Comparison of ENCODE assay signal across 1 cellular context in the genomic region with DNA sequence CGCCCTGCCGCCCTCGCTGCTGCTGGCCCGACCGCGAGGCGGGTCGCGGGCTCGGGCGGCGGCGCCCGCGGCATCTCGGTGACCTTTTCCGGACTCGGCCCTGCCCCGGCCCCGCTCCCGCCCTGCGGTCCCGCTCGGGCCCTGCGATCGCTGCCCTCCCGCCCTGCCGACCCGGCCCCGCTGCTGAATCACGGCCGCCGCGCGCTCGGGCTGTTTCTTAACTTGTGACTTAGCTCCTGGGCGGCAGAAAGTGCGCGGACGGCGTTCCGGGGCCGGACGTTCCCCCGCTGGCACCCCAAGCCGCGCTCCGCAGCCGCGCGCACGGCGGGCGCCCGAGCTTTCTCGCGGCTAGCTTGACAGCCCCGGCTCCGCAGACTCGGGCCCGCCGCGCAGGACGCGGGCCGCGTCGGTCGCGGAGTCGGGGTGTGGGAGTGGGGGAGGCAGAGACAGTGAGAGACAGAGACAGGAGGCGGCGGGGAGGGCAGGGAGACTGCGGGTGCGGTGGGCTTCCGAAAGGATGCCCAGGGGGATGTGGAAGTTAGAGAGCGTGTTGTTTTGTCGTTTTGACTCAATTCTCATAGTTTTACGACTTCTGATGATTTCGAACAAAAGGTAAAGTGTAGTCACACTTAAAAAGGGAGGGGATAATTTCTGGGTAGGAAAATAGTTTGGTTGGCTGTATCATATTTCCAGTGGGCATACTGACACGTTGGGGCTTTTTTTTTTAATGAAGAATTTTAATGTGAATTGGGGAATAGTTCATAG.
TF ChIP-seq lines count a peak whose summit lies in the region.

No MANE protein-coding gene starts in this region.

TF ChIP-seq in GM12878, 131 proteins besides CTCF, POLR2A, EP300 and RAD21 (continued from another document):
- TF ChIP-seq, protein P1, sequence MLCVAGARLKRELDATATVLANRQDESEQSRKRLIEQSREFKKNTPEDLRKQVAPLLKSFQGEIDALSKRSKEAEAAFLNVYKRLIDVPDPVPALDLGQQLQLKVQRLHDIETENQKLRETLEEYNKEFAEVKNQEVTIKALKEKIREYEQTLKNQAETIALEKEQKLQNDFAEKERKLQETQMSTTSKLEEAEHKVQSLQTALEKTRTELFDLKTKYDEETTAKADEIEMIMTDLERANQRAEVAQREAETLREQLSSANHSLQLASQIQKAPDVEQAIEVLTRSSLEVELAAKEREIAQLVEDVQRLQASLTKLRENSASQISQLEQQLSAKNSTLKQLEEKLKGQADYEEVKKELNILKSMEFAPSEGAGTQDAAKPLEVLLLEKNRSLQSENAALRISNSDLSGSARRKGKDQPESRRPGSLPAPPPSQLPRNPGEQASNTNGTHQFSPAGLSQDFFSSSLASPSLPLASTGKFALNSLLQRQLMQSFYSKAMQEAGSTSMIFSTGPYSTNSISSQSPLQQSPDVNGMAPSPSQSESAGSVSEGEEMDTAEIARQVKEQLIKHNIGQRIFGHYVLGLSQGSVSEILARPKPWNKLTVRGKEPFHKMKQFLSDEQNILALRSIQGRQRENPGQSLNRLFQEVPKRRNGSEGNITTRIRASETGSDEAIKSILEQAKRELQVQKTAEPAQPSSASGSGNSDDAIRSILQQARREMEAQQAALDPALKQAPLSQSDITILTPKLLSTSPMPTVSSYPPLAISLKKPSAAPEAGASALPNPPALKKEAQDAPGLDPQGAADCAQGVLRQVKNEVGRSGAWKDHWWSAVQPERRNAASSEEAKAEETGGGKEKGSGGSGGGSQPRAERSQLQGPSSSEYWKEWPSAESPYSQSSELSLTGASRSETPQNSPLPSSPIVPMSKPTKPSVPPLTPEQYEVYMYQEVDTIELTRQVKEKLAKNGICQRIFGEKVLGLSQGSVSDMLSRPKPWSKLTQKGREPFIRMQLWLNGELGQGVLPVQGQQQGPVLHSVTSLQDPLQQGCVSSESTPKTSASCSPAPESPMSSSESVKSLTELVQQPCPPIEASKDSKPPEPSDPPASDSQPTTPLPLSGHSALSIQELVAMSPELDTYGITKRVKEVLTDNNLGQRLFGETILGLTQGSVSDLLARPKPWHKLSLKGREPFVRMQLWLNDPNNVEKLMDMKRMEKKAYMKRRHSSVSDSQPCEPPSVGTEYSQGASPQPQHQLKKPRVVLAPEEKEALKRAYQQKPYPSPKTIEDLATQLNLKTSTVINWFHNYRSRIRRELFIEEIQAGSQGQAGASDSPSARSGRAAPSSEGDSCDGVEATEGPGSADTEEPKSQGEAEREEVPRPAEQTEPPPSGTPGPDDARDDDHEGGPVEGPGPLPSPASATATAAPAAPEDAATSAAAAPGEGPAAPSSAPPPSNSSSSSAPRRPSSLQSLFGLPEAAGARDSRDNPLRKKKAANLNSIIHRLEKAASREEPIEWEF (IDR thresholded peaks at IDR 0.05; ENCODE audit: insufficient replicate concordance, low read depth, low read length) = no peak
- TF ChIP-seq IKZF2 (IDR thresholded peaks at IDR 0.05) (no peak), SRF (IDR thresholded peaks at IDR 0.05; ENCODE audit: low read depth in 2 of 2, low read length in 2 of 2) (no peak), RB1 (IDR thresholded peaks at IDR 0.05; ENCODE audit: borderline replicate concordance) (peak; percentile 64; the same call in 1 of the 2 replicates), STAT1 (conservative IDR thresholded peaks at IDR 0.05) (no peak), BHLHE40 (IDR thresholded peaks at IDR 0.05; ENCODE audit: borderline replicate concordance in 1 of 2, low read depth in 2 of 2, low read length in 1 of 2) (no peak), PAX8 (IDR thresholded peaks at IDR 0.05) (no peak), FOXK2 (IDR thresholded peaks at IDR 0.05) (no peak), MEF2B (IDR thresholded peaks at IDR 0.05; ENCODE audit: partially characterized antibody, poor library complexity, severe bottlenecking) (no peak), TARDBP (IDR thresholded peaks at IDR 0.05; ENCODE audit: borderline replicate concordance) (no peak), RFX5 (IDR thresholded peaks at IDR 0.05; ENCODE audit: low read depth, low read length) (no peak), NBN (IDR thresholded peaks at IDR 0.05) (0 out of 2 replicates have a peak, but pooled peaks have one; percentile 19), ZNF384 (IDR thresholded peaks at IDR 0.05; ENCODE audit: borderline replicate concordance, low read depth, low read length) (no peak)
- TF ChIP-seq, protein P2, sequence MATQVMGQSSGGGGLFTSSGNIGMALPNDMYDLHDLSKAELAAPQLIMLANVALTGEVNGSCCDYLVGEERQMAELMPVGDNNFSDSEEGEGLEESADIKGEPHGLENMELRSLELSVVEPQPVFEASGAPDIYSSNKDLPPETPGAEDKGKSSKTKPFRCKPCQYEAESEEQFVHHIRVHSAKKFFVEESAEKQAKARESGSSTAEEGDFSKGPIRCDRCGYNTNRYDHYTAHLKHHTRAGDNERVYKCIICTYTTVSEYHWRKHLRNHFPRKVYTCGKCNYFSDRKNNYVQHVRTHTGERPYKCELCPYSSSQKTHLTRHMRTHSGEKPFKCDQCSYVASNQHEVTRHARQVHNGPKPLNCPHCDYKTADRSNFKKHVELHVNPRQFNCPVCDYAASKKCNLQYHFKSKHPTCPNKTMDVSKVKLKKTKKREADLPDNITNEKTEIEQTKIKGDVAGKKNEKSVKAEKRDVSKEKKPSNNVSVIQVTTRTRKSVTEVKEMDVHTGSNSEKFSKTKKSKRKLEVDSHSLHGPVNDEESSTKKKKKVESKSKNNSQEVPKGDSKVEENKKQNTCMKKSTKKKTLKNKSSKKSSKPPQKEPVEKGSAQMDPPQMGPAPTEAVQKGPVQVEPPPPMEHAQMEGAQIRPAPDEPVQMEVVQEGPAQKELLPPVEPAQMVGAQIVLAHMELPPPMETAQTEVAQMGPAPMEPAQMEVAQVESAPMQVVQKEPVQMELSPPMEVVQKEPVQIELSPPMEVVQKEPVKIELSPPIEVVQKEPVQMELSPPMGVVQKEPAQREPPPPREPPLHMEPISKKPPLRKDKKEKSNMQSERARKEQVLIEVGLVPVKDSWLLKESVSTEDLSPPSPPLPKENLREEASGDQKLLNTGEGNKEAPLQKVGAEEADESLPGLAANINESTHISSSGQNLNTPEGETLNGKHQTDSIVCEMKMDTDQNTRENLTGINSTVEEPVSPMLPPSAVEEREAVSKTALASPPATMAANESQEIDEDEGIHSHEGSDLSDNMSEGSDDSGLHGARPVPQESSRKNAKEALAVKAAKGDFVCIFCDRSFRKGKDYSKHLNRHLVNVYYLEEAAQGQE (IDR thresholded peaks at IDR 0.05; ENCODE audit: low read depth, low read length) = no peak
- TF ChIP-seq, protein P3, sequence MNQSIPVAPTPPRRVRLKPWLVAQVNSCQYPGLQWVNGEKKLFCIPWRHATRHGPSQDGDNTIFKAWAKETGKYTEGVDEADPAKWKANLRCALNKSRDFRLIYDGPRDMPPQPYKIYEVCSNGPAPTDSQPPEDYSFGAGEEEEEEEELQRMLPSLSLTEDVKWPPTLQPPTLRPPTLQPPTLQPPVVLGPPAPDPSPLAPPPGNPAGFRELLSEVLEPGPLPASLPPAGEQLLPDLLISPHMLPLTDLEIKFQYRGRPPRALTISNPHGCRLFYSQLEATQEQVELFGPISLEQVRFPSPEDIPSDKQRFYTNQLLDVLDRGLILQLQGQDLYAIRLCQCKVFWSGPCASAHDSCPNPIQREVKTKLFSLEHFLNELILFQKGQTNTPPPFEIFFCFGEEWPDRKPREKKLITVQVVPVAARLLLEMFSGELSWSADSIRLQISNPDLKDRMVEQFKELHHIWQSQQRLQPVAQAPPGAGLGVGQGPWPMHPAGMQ (IDR thresholded peaks at IDR 0.05; ENCODE audit: borderline replicate concordance) = no peak
- TF ChIP-seq, protein P4, sequence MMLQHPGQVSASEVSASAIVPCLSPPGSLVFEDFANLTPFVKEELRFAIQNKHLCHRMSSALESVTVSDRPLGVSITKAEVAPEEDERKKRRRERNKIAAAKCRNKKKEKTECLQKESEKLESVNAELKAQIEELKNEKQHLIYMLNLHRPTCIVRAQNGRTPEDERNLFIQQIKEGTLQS (IDR thresholded peaks at IDR 0.05; ENCODE audit: borderline replicate concordance, extremely low read depth, low read depth, low read length) = no peak
